In genomic region chr3:114745322-114746240, GRCh38 we compare ENCODE assay signal across 8 cellular contexts.
DNase-seq lines count a peak whose midpoint lies in the region; ATAC-seq lines count a peak whose summit lies in the region.

No MANE protein-coding gene starts in this region.

- H3K27me3 ChIP-seq in mucosa of stomach (ENCODE audit: control insufficient read depth, insufficient read depth, low read length), result no peaks in the 10 kb centered on the region

- H3K4me1 ChIP-seq in mucosa of stomach (ENCODE audit: control insufficient read depth, insufficient read depth, low read length), result peaks cover 9% of the 10 kb centered on the region

- no peak for DNase-seq in Right ventricle myocardium inferior (ENCODE audit: missing footprints)
- no peak for DNase-seq in cardiac septum (ENCODE audit: low spot score)
- peak; percentile 70 for DNase-seq in dedifferentiated amniotic fluid mesenchymal stem cell (ENCODE audit: extremely low spot score)
- no peak for DNase-seq in NCI-H1105 treated with DMSO at 0.1 percent for 48 hours (lab: John Stamatoyannopoulos, UW)
- no peak for DNase-seq in inferior parietal cortex (ENCODE audit: extremely low spot score)
- no peak for DNase-seq in NCI-H524 (lab: John Stamatoyannopoulos, UW)

- peak overlapping the region; percentile 13 for H3K9ac ChIP-seq in mucosa of stomach (ENCODE audit: low read length)

- H3K9me3 ChIP-seq in mucosa of stomach (ENCODE audit: control insufficient read depth, low read length), result no peaks in the 10 kb centered on the region

- peak; percentile 63 for ATAC-seq in Right ventricle myocardium inferior
- ATAC-seq in HG03439 (IDR thresholded peaks at IDR 0.05; ENCODE audit: unreplicated experiment), result no peak

- intact Hi-C loops in Right ventricle myocardium inferior (cut with DNase I) (no loop called here), cardiac septum (cut with DNase I) (no loop called here)

- no peaks in the 10 kb centered on the region for H3K36me3 ChIP-seq in mucosa of stomach (ENCODE audit: control insufficient read depth, insufficient read depth, low read length)

- no peak overlapping the region for H3K4me3 ChIP-seq in mucosa of stomach (ENCODE audit: low read length)
